In the genomic region with DNA sequence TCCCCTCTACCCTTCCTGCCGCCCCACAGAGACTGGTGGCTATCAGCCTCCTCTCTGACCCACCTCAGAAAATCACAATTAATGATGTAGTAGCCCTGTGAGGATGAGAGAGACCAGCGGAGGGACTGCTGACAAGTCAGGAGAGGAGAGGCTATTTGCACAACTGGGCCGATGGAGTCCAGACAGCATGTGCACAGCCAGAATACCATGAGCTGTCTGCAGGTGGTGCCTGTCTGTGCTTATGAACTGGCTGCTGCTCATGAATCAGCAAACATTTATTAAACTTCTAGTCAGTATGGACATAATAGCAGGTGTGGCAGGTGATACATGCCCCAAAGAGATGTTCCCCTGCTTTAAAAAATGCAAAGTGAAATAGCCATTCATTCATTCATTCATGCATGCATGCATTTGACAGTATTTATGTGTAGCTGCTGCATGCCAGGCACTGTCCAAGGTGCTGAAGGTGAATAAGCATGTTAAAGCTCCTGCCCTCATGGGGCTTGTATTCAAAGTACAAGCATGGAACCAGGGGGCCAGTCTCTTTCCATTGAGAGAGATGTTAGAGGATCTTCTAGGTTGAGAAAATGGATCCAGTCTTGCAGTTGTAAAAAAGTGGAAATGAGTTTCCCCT, we compare ENCODE assay signal across 19 cellular contexts.
A peak's percentile ranks its signal among the peaks of the same experiment; 100 is the strongest.
DNase-seq lines count a peak whose midpoint lies in the region; ATAC-seq, FAIRE-seq and TF ChIP-seq lines count a peak whose summit lies in the region.
"Had no signal": no experiment of that assay in that cellular context is flagged by ENCODE, and none has a peak within 500 bp of the region (broad histone marks: within the 10 kb centered on the region; RNA-seq: fewer than 3 reads in every experiment).

No MANE protein-coding gene starts in this region.

- TF ChIP-seq RAD21 in HepG2 (CRISPR knock-in tag; IDR thresholded peaks at IDR 0.05), result no peak

- H2AFZ ChIP-seq in HepG2 (ENCODE audit: low read length), result no peak overlapping the region

- peaks cover 21% of the 10 kb centered on the region for H3K4me1 Mint-ChIP-seq in stimulated activated memory B cell treated with anti-CD40 and anti-IgM and Interleukin-4, amounts not matched to agents 10 μg/mL and 1 μg/mL and 100 μg/mL, for 72 hours
- H3K4me1 Mint-ChIP-seq: T-cell had no signal

- no peak overlapping the region for H3K4me3 ChIP-seq in HepG2 (replicated peaks in 1 of 3; ENCODE audit: insufficient read depth in 1 of 3, low read depth in 2 of 3, low read length in 3 of 3)
- H3K4me3 ChIP-seq in right lobe of liver, result no peak overlapping the region

- no peaks in the 10 kb centered on the region for H3K9me3 ChIP-seq in HepG2 (ENCODE audit: low read length)
- H3K9me3 ChIP-seq in right lobe of liver, result no peaks in the 10 kb centered on the region

- TF ChIP-seq EP300 in HepG2 (IDR thresholded peaks at IDR 0.05; ENCODE audit: low read depth in 2 of 2, low read length in 2 of 2), result no peak
- no peak for TF ChIP-seq EP300 in HepG2 (CRISPR knock-in tag; IDR thresholded peaks at IDR 0.05; ENCODE audit: borderline replicate concordance)

- peaks cover 3% of the 10 kb centered on the region; the same call in 1 of the 2 replicates for H4K20me1 ChIP-seq in HepG2 (ENCODE audit: insufficient read depth, low read length)

- BruUV-seq in HepG2 (replicated peaks; lab: Mats Ljungman, UMichigan), result no TSS peak

- no peaks in the 10 kb centered on the region for H3K36me3 ChIP-seq in HepG2 (replicated peaks in 1 of 2; ENCODE audit: control insufficient read depth in 1 of 2, insufficient read depth in 2 of 2, low read length in 2 of 2)
- H3K36me3 ChIP-seq in right lobe of liver, result no peaks in the 10 kb centered on the region

- H3K79me2 ChIP-seq in HepG2 (ENCODE audit: insufficient read depth, low read length), result no peaks in the 10 kb centered on the region

- H3K4me3 Mint-ChIP-seq in stimulated activated memory B cell treated with anti-CD40 and anti-IgM and Interleukin-4, amounts not matched to agents 10 μg/mL and 1 μg/mL and 100 μg/mL, for 72 hours, result no peak overlapping the region
- H3K4me3 Mint-ChIP-seq: activated B cell treated with CpG ODN at 0.5 μM for 24 hours; activated naive CD8-positive, alpha-beta T cell; T-cell had no signal

- no peak overlapping the region for H3K27ac Mint-ChIP-seq in stimulated activated memory B cell treated with anti-CD40 and anti-IgM and Interleukin-4, amounts not matched to agents 10 μg/mL and 1 μg/mL and 100 μg/mL, for 72 hours
- H3K27ac Mint-ChIP-seq: activated B cell treated with CpG ODN at 0.5 μM for 24 hours; activated naive CD8-positive, alpha-beta T cell; T-cell had no signal

- intact Hi-C loops in HepG2 (cut with micrococcal nuclease; ENCODE audit: unreplicated experiment), result no loop called here
- intact Hi-C loops in right lobe of liver (cut with DNase I), result no loop called here

- FAIRE-seq in HepG2 (lab: Jason Lieb, UNC), result no peak
- FAIRE-seq: bronchial epithelial cell, RCC 7860 had no signal

- no peak overlapping the region for H3K4me2 ChIP-seq in HepG2 (ENCODE audit: low read depth, low read length)

- POLR2A ChIA-PET in HepG2 (lab: Yijun Ruan, JAX), result no interaction called here

- ATAC-seq in HepG2 (peak; percentile 50; the same call in 2 of the 3 replicates), right lobe of liver (no peak), HG02623 (IDR thresholded peaks at IDR 0.05; ENCODE audit: unreplicated experiment) (no peak), GM18511 (IDR thresholded peaks at IDR 0.05; ENCODE audit: unreplicated experiment) (no peak)
- ATAC-seq in stimulated activated memory B cell treated with anti-CD40 and anti-IgM and Interleukin-4, amounts not matched to agents 10 μg/mL and 1 μg/mL and 100 μg/mL, for 72 hours, result no peak
- ATAC-seq: right cardiac atrium, T-cell had no signal

- H3K27ac ChIP-seq in HepG2 (ENCODE audit: extremely low read length, insufficient read depth, low read length), result no peak overlapping the region
- H3K27ac ChIP-seq in right lobe of liver, result no peak overlapping the region

- DNase-seq in HepG2 (ENCODE audit: low spot score) (no peak), right lobe of liver (no peak), NCI-H69 (lab: John Stamatoyannopoulos, UW) (peak; percentile 60), dermis blood vessel endothelial cell (peak; percentile 39), NCI-H1436 (lab: John Stamatoyannopoulos, UW) (no peak)
- DNase-seq: activated B cell treated with CpG ODN at 0.5 μM for 24 hours; activated CD8-positive, alpha-beta memory T cell treated with anti-CD3 and anti-CD28 coated beads, Interleukin-2, amount 50 U/mL, for 48 hours; AML-193; effector memory CD4-positive, alpha-beta T cell; mammary epithelial cell; NCI-H2029 treated with DMSO at 0.1 percent for 48 hours; right cardiac atrium; T-cell had no signal

- TF ChIP-seq POLR2A in HepG2 (IDR thresholded peaks at IDR 0.05; ENCODE audit: insufficient read depth in 1 of 2, low read depth in 2 of 2, low read length in 2 of 2) (no peak), right lobe of liver (IDR thresholded peaks at IDR 0.05) (no peak)

- H3K4me1 ChIP-seq in HepG2 (ENCODE audit: insufficient read depth, low read length), result no peaks in the 10 kb centered on the region
- no peaks in the 10 kb centered on the region for H3K4me1 ChIP-seq in right lobe of liver

- 0% methylated on average over 2 of the region's 3 CpGs for WGBS in HepG2 (ENCODE audit: low lambda C conversion rate)
- 25% methylated on average over 1 of the region's 3 CpGs for WGBS in right lobe of liver (ENCODE audit: insufficient coverage, low coverage, low lambda C conversion rate, missing lambda C conversion rate)

- H3K9me3 Mint-ChIP-seq in stimulated activated memory B cell treated with anti-CD40 and anti-IgM and Interleukin-4, amounts not matched to agents 10 μg/mL and 1 μg/mL and 100 μg/mL, for 72 hours, result no peaks in the 10 kb centered on the region
- H3K9me3 Mint-ChIP-seq: activated B cell treated with CpG ODN at 0.5 μM for 24 hours, T-cell had no signal

- CTCF ChIA-PET in HepG2 (lab: Yijun Ruan, JAX; ENCODE audit: low intra/inter-chr PET ratio, low total read pairs), result no interaction called here

- peaks cover 22% of the 10 kb centered on the region for H3K27me3 Mint-ChIP-seq in stimulated activated memory B cell treated with anti-CD40 and anti-IgM and Interleukin-4, amounts not matched to agents 10 μg/mL and 1 μg/mL and 100 μg/mL, for 72 hours

- H3K27me3 ChIP-seq in HepG2 (ENCODE audit: control insufficient read depth in 1 of 2, insufficient read depth in 2 of 2, low read length in 2 of 2) (no peaks in the 10 kb centered on the region; a peak in 1 of 5 replicates), right lobe of liver (no peaks in the 10 kb centered on the region)

- H3K9ac ChIP-seq in HepG2 (ENCODE audit: insufficient read depth, low read depth, low read length), result no peak overlapping the region

- no peaks in the 10 kb centered on the region for H3K36me3 Mint-ChIP-seq in stimulated activated memory B cell treated with anti-CD40 and anti-IgM and Interleukin-4, amounts not matched to agents 10 μg/mL and 1 μg/mL and 100 μg/mL, for 72 hours
- H3K36me3 Mint-ChIP-seq: activated naive CD8-positive, alpha-beta T cell; T-cell had no signal

- TF ChIP-seq CTCF in HepG2 (CRISPR knock-in tag; IDR thresholded peaks at IDR 0.05) (no peak), right lobe of liver (IDR thresholded peaks at IDR 0.05) (no peak)

- in situ Hi-C loops in HepG2 (cut with HindIII; ENCODE audit: extremely low pct_ligation_motif_present, low pct_unique_long_range_greater_than_20kb), result no loop called here

TF ChIP-seq in HepG2, 621 proteins besides CTCF, POLR2A, EP300 and RAD21 (continues in another document):
- TF ChIP-seq ZNF704 (CRISPR knock-in tag; IDR thresholded peaks at IDR 0.05; ENCODE audit: borderline replicate concordance), result no peak
- no peak for TF ChIP-seq ZNF12 (CRISPR knock-in tag; IDR thresholded peaks at IDR 0.05)
- no peak for TF ChIP-seq HNF4G (IDR thresholded peaks at IDR 0.05; ENCODE audit: borderline replicate concordance, low read depth, low read length)
- TF ChIP-seq HNF4G (CRISPR knock-in tag; IDR thresholded peaks at IDR 0.05; ENCODE audit: borderline replicate concordance, low read depth), result no peak
- no peak for TF ChIP-seq CBX5 (CRISPR knock-in tag; IDR thresholded peaks at IDR 0.05; ENCODE audit: borderline replicate concordance)
- TF ChIP-seq EHMT2 (IDR thresholded peaks at IDR 0.05; ENCODE audit: borderline replicate concordance, low read depth, low read length), result peak; percentile 79; the same call in 1 of the 2 replicates
- TF ChIP-seq SIN3A (IDR thresholded peaks at IDR 0.05; ENCODE audit: borderline replicate concordance, low read depth, low read length), result no peak
- TF ChIP-seq TOE1 (CRISPR knock-in tag; IDR thresholded peaks at IDR 0.05), result no peak
- TF ChIP-seq KLF16 (CRISPR knock-in tag; IDR thresholded peaks at IDR 0.05), result no peak

Comparison
In these comparisons a context has a peak if more than half of its experiments do, and no peak if none do; other contexts are left out.
1. DNase-seq: peak in NCI-H69 (single experiment) and dermis blood vessel endothelial cell (single experiment); none in HepG2 (single experiment), right lobe of liver (0 of 3) and NCI-H1436 (single experiment).